In the genomic region with DNA sequence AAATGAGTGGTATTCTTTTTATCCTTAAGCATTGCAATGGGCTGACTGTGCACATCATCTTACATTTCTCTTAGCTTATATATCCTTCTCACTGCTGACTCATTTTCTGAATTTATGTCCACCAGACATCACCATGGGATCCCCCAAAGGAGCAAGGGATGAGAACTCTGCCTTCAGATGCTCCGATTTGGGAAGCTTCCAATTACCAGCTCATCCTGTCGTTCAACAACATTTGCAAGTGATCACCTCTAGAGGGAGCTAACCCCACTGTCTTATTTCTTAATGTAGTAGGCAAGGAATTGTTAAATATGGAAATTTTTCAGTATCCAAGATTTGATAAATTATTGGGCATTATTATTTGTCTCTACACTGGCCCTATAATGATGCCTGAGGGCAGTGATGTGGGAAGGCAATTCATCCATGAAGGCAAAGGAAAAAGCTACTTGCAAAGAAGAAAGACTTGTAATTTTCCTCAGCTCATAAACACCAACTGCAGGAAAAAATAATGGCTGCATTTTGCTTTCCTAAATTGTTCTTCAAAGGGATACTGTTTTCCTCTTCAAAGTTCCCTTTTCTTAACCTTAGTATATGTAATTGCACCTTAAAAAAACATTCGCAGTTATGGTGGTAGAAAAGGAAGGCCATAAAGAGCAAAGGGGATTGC, we compare ENCODE assay signal across 8 cellular contexts.
DNase-seq lines count a peak whose midpoint lies in the region; ATAC-seq, FAIRE-seq and TF ChIP-seq lines count a peak whose summit lies in the region.

No MANE protein-coding gene starts in this region.

- no peak for FAIRE-seq in RCC 7860 (lab: Jason Lieb, UNC)

- no peaks in the 10 kb centered on the region for H3K36me3 Mint-ChIP-seq in CD14-positive monocyte

- H3K4me1 ChIP-seq in uterus = no peaks in the 10 kb centered on the region

- peak; percentile 39 for TF ChIP-seq CTCF in CD14-positive monocyte (IDR thresholded peaks at IDR 0.05)
- TF ChIP-seq CTCF in fibroblast of pulmonary artery (IDR thresholded peaks at IDR 0.05; ENCODE audit: low read length, missing control alignments) = peak; percentile 77
- TF ChIP-seq CTCF in uterus (IDR thresholded peaks at IDR 0.05) = peak in 1 of 4 experiments; percentile 25

- H3K36me3 ChIP-seq in uterus = no peaks in the 10 kb centered on the region

- H3K27me3 ChIP-seq in uterus = no peaks in the 10 kb centered on the region

- DNase-seq in CD14-positive monocyte (ENCODE audit: low spot score) (no peak), RCC 7860 (ENCODE audit: low spot score) (peak; percentile 6), fibroblast of pulmonary artery (ENCODE audit: low read depth) (peak; percentile 72), stromal cell of bone marrow (ENCODE audit: low read depth) (peak; percentile 83), NCI-H446 treated with DMSO at 0.1 percent for 48 hours (lab: John Stamatoyannopoulos, UW) (no peak), uterus (no peak)
- no peak for DNase-seq in stimulated activated naive CD8-positive, alpha-beta T cell treated with anti-CD3 and anti-CD28 coated beads, Interleukin-15, Interleukin-2, amounts not matched to agents 100 U/mL and 50 U/mL, for 24 hours

- peak; percentile 48 for ATAC-seq in GM21529 (IDR thresholded peaks at IDR 0.05; ENCODE audit: unreplicated experiment)
- ATAC-seq in stimulated activated naive CD8-positive, alpha-beta T cell treated with anti-CD3 and anti-CD28 coated beads, Interleukin-15, Interleukin-2, amounts not matched to agents 100 U/mL and 50 U/mL, for 24 hours = no peak

- intact Hi-C loops in CD14-positive monocyte (cut with micrococcal nuclease) = no loop called here
- intact Hi-C loops in uterus (cut with DNase I; ENCODE audit: low total_unique reads) = no loop called here

- no peak overlapping the region for H3K27ac Mint-ChIP-seq in CD14-positive monocyte

- H3K4me3 Mint-ChIP-seq in CD14-positive monocyte = no peak overlapping the region

- no peak for TF ChIP-seq POLR2A in uterus (IDR thresholded peaks at IDR 0.05)

- no peaks in the 10 kb centered on the region for H3K4me1 Mint-ChIP-seq in CD14-positive monocyte

- peaks cover 0 to 2% (median 2%) of the 10 kb centered on the region in 3 donors for H3K27me3 Mint-ChIP-seq in CD14-positive monocyte (ENCODE audit: low read depth in 3 of 3)

- H3K9me3 Mint-ChIP-seq in CD14-positive monocyte = peaks cover 0 to 2% (median 0%) of the 10 kb centered on the region in 7 donors

- no peaks in the 10 kb centered on the region for H3K9me3 ChIP-seq in uterus

- H3K4me3 ChIP-seq in fibroblast of pulmonary artery (replicated peaks; ENCODE audit: low read depth, low read length) (no peak overlapping the region), uterus (no peak overlapping the region)

- no peak overlapping the region for H3K27ac ChIP-seq in uterus

Comparison
In these comparisons a context has a peak if more than half of its experiments do, and no peak if none do; other contexts are left out.
1. DNase-seq: peak in RCC 7860 (single experiment), fibroblast of pulmonary artery (single experiment) and stromal cell of bone marrow (single experiment); none in CD14-positive monocyte (single experiment), NCI-H446 treated with DMSO at 0.1 percent for 48 hours (single experiment), stimulated activated naive CD8-positive, alpha-beta T cell treated with anti-CD3 and anti-CD28 coated beads, Interleukin-15, Interleukin-2, amounts not matched to agents 100 U/mL and 50 U/mL, for 24 hours (single experiment) and uterus (0 of 2).